Comparison of ENCODE assay signal across 1 cellular context in genomic region chr6:38720295-38720694, GRCh38.
A peak's percentile ranks its signal among the peaks of the same experiment; 100 is the strongest.
TF ChIP-seq lines count a peak whose summit lies in the region.

No MANE protein-coding gene starts in this region.

TF ChIP-seq in K562, 482 proteins besides CTCF, POLR2A, EP300 and RAD21:
- TF ChIP-seq PKNOX1 (IDR thresholded peaks at IDR 0.05) (no peak), SMC3 (conservative IDR thresholded peaks at IDR 0.05; ENCODE audit: insufficient read depth, low read depth, low read length) (0 out of 2 replicates have a peak, but pooled peaks have one; percentile 11), TAF9B (IDR thresholded peaks at IDR 0.05; ENCODE audit: partially characterized antibody) (peak; percentile 16), NFATC3 (IDR thresholded peaks at IDR 0.05) (0 out of 2 replicates have a peak, but pooled peaks have one; percentile 17), GATA2 (CRISPR knock-in tag; IDR thresholded peaks at IDR 0.05) (peak; percentile 19; the same call in 1 of the 2 replicates), TRIM24 (IDR thresholded peaks at IDR 0.05) (0 out of 4 replicates have a peak, but pooled peaks of 1 of the 2 experiments have one; percentile 9), SNRNP70 (optimal IDR thresholded peaks at IDR 0.05; ENCODE audit: low read depth, low read length) (no peak)
